Comparison of ENCODE assay signal across 15 cellular contexts in genomic region chr19:43607238-43608205, GRCh38. TPM values are rescaled to one million over a fixed set of nuclear protein-coding genes. Genes with fewer than 3 reads are reported as not detected.
DNase-seq lines count a peak whose midpoint lies in the region; ATAC-seq and FAIRE-seq lines count a peak whose summit lies in the region.
"Had no signal": no experiment of that assay in that cellular context is flagged by ENCODE, and none has a peak within 500 bp of the region (broad histone marks: within the 10 kb centered on the region; RNA-seq: fewer than 3 reads in every experiment).

No MANE protein-coding gene starts in this region.

- peaks cover 0 to 51% (median 11%) of the 10 kb centered on the region in 3 donors for H3K36me3 Mint-ChIP-seq in CD8-positive, alpha-beta memory T cell
- H3K36me3 Mint-ChIP-seq in activated naive CD8-positive, alpha-beta T cell treated with anti-CD3 and anti-CD28 coated beads, Interleukin-2, amount 10 ng/mL, durations not matched to agents 7 days and 5 days: peaks cover 4% of the 10 kb centered on the region
- H3K36me3 Mint-ChIP-seq in naive thymus-derived CD8-positive, alpha-beta T cell: peaks cover 0 to 43% (median 4%) of the 10 kb centered on the region in 3 donors

- ATAC-seq in activated naive CD8-positive, alpha-beta T cell treated with anti-CD3 and anti-CD28 coated beads, Interleukin-2, amount 10 ng/mL, durations not matched to agents 7 days and 5 days (ENCODE audit: low read depth): peak; percentile 36
- ATAC-seq in naive thymus-derived CD8-positive, alpha-beta T cell: peak in 1 of 2 donors; percentile 44
- ATAC-seq in GM18858 (IDR thresholded peaks at IDR 0.05; ENCODE audit: unreplicated experiment): no peak
- no peak for ATAC-seq in HG03159 (IDR thresholded peaks at IDR 0.05; ENCODE audit: unreplicated experiment)
- ATAC-seq: activated T-cell treated with anti-CD3 and anti-CD28 coated beads, Interleukin-2, amount 50 U/mL, for 4 hours had no signal

- 79 to 82% (median 81%) methylated on average over 25 to 28 of the region's 28 CpGs for WGBS in small intestine, 3 donors

- H3K9me3 Mint-ChIP-seq in CD8-positive, alpha-beta memory T cell: no peaks in the 10 kb centered on the region
- H3K9me3 Mint-ChIP-seq in activated naive CD8-positive, alpha-beta T cell treated with anti-CD3 and anti-CD28 coated beads, Interleukin-2, amount 10 ng/mL, durations not matched to agents 7 days and 5 days: no peaks in the 10 kb centered on the region
- H3K9me3 Mint-ChIP-seq in naive thymus-derived CD8-positive, alpha-beta T cell: no peaks in the 10 kb centered on the region
- H3K9me3 Mint-ChIP-seq: activated T-cell treated with anti-CD3 and anti-CD28 coated beads, Interleukin-2, amount 50 U/mL, for 4 hours had no signal

- peaks cover 5% of the 10 kb centered on the region for H3K36me3 ChIP-seq in CD8-positive, alpha-beta memory T cell (ENCODE audit: insufficient read depth, low read length)
- no peaks in the 10 kb centered on the region for H3K36me3 ChIP-seq in small intestine (ENCODE audit: control insufficient read depth in 2 of 2, insufficient read depth in 2 of 2, low read length in 2 of 2)
- H3K36me3 ChIP-seq: ovary had no signal

- H3K4me3 Mint-ChIP-seq in CD8-positive, alpha-beta memory T cell: no peak overlapping the region
- H3K4me3 Mint-ChIP-seq in activated naive CD8-positive, alpha-beta T cell treated with anti-CD3 and anti-CD28 coated beads, Interleukin-2, amount 10 ng/mL, durations not matched to agents 7 days and 5 days: peak overlapping the region; percentile 53
- peak overlapping the region in 7 of 10 donors; percentile 13 to 72 (median 27) for H3K4me3 Mint-ChIP-seq in naive thymus-derived CD8-positive, alpha-beta T cell
- H3K4me3 Mint-ChIP-seq: activated T-cell treated with anti-CD3 and anti-CD28 coated beads, Interleukin-2, amount 50 U/mL, for 4 hours had no signal

- no peak for DNase-seq in CD8-positive, alpha-beta memory T cell
- no peak for DNase-seq in activated naive CD8-positive, alpha-beta T cell treated with anti-CD3 and anti-CD28 coated beads, Interleukin-2, amount 10 ng/mL, durations not matched to agents 7 days and 5 days
- DNase-seq in naive thymus-derived CD8-positive, alpha-beta T cell: no peak
- DNase-seq in small intestine: no peak
- DNase-seq: activated T-cell treated with anti-CD3 and anti-CD28 coated beads, Interleukin-2, amount 50 U/mL, for 4 hours; heart right ventricle; NCI-H1694; NCI-H774; ovary; SIG-M5 had no signal

- no peaks in the 10 kb centered on the region for H3K27me3 ChIP-seq in CD8-positive, alpha-beta memory T cell (ENCODE audit: insufficient read depth, low read length, poor library complexity, severe bottlenecking)
- H3K27me3 ChIP-seq in small intestine (ENCODE audit: control insufficient read depth in 2 of 2, insufficient read depth in 2 of 2, low read length in 2 of 2): no peaks in the 10 kb centered on the region
- H3K27me3 ChIP-seq: heart right ventricle, ovary had no signal

- peaks cover 8 to 13% (median 12%) of the 10 kb centered on the region in 3 donors for H3K4me1 Mint-ChIP-seq in CD8-positive, alpha-beta memory T cell
- peaks cover 4% of the 10 kb centered on the region for H3K4me1 Mint-ChIP-seq in activated naive CD8-positive, alpha-beta T cell treated with anti-CD3 and anti-CD28 coated beads, Interleukin-2, amount 10 ng/mL, durations not matched to agents 7 days and 5 days
- H3K4me1 Mint-ChIP-seq in naive thymus-derived CD8-positive, alpha-beta T cell: peaks cover 21 to 30% (median 27%) of the 10 kb centered on the region in 4 donors

- no peak overlapping the region for H3K27ac ChIP-seq in CD8-positive, alpha-beta memory T cell (ENCODE audit: low read depth, low read length)
- no peak overlapping the region for H3K27ac ChIP-seq in small intestine (ENCODE audit: low read depth in 1 of 2, low read length in 1 of 2)
- H3K27ac ChIP-seq: C4-2B, ovary, VCaP had no signal

- H3K27me3 Mint-ChIP-seq in CD8-positive, alpha-beta memory T cell: no peaks in the 10 kb centered on the region
- no peaks in the 10 kb centered on the region for H3K27me3 Mint-ChIP-seq in activated naive CD8-positive, alpha-beta T cell treated with anti-CD3 and anti-CD28 coated beads, Interleukin-2, amount 10 ng/mL, durations not matched to agents 7 days and 5 days
- H3K27me3 Mint-ChIP-seq in naive thymus-derived CD8-positive, alpha-beta T cell: no peaks in the 10 kb centered on the region

- FAIRE-seq in small intestine (lab: Jason Lieb, UNC): no peak

- POLR2A ChIA-PET in CD8-positive, alpha-beta memory T cell (lab: Charles Lee): no interaction called here
- POLR2A ChIA-PET in activated naive CD8-positive, alpha-beta T cell treated with anti-CD3 and anti-CD28 coated beads, Interleukin-2, amount 10 ng/mL, durations not matched to agents 7 days and 5 days (lab: Charles Lee): no interaction called here
- POLR2A ChIA-PET in naive thymus-derived CD8-positive, alpha-beta T cell (lab: Charles Lee): interaction anchor here (1.9 kb wide), 1 partner anchor 10 kb away, joined by 12 read pairs; no protein-coding TSS in a partner anchor

- CTCF ChIA-PET in CD8-positive, alpha-beta memory T cell (lab: Charles Lee): interaction anchor here (1.1 to 1.3 kb wide), 2 partner anchors 12 to 48 kb away, joined by 3 read pairs; partner anchors contain the start of gene IRGQ

- H3K27ac Mint-ChIP-seq in CD8-positive, alpha-beta memory T cell: peak overlapping the region in 5 of 8 donors; percentile 6 to 90 (median 56)
- H3K27ac Mint-ChIP-seq in activated naive CD8-positive, alpha-beta T cell treated with anti-CD3 and anti-CD28 coated beads, Interleukin-2, amount 10 ng/mL, durations not matched to agents 7 days and 5 days: peak overlapping the region; percentile 76
- peak overlapping the region; percentile 11 to 90 (median 76) for H3K27ac Mint-ChIP-seq in naive thymus-derived CD8-positive, alpha-beta T cell

- H3K9me3 ChIP-seq in CD8-positive, alpha-beta memory T cell (ENCODE audit: low read length): no peaks in the 10 kb centered on the region
- no peaks in the 10 kb centered on the region for H3K9me3 ChIP-seq in small intestine (ENCODE audit: control insufficient read depth, low read depth)
- H3K9me3 ChIP-seq: heart right ventricle, ovary had no signal

- no peaks in the 10 kb centered on the region for H3K4me1 ChIP-seq in CD8-positive, alpha-beta memory T cell (ENCODE audit: insufficient read depth, low read length)
- H3K4me1 ChIP-seq in small intestine (ENCODE audit: control insufficient read depth in 2 of 2, insufficient read depth in 1 of 2, low read depth in 1 of 2, low read length in 1 of 2): no peaks in the 10 kb centered on the region

- H3K4me3 ChIP-seq in CD8-positive, alpha-beta memory T cell (ENCODE audit: low read length): no peak overlapping the region
- H3K4me3 ChIP-seq in small intestine (ENCODE audit: low read depth in 1 of 2, low read length in 2 of 2): no peak overlapping the region
- H3K4me3 ChIP-seq: lung, ovary had no signal

RNA-seq across cellular contexts. Expression of gene SRRM5, which starts 4.4 kb away (rescaled TPM):
- total RNA-seq in CD8-positive, alpha-beta memory T cell: under 1 TPM; 0.24 to 0.58 TPM
- polyA plus RNA-seq in CD8-positive, alpha-beta memory T cell: 0.26 TPM
- total RNA-seq in activated naive CD8-positive, alpha-beta T cell treated with anti-CD3 and anti-CD28 coated beads, Interleukin-2, amount 10 ng/mL, durations not matched to agents 7 days and 5 days: under 1 TPM; 0.68 to 0.72 TPM
- 1 to 10 TPM; 1.4 TPM for total RNA-seq in naive thymus-derived CD8-positive, alpha-beta T cell
- polyA plus RNA-seq in naive thymus-derived CD8-positive, alpha-beta T cell: under 1 TPM in 2 of 3 donors, not detected in 1; 0.08 to 0.94 TPM
- under 1 TPM; 0.27 to 0.67 (median 0.31) TPM for polyA plus RNA-seq in small intestine

RNA-seq across cellular contexts. Expression of gene ZNF576, which starts 11.1 kb away (rescaled TPM):
- 10 to 100 TPM; 19.5 to 20.9 TPM for total RNA-seq in CD8-positive, alpha-beta memory T cell
- polyA plus RNA-seq in CD8-positive, alpha-beta memory T cell: 9.3 TPM
- 10 to 100 TPM; 15.3 to 17.8 TPM for total RNA-seq in activated naive CD8-positive, alpha-beta T cell treated with anti-CD3 and anti-CD28 coated beads, Interleukin-2, amount 10 ng/mL, durations not matched to agents 7 days and 5 days
- 10 to 100 TPM; 17.1 to 17.8 TPM for total RNA-seq in naive thymus-derived CD8-positive, alpha-beta T cell
- 10 to 100 TPM in 1 of 3 donors, 1 to 10 TPM in 2; 6.2 to 10.4 (median 9.3) TPM for polyA plus RNA-seq in naive thymus-derived CD8-positive, alpha-beta T cell
- polyA plus RNA-seq in small intestine: 10 to 100 TPM; 14.9 to 24.2 (median 19.5) TPM

RNA-seq across cellular contexts. Expression of gene IRGQ, which starts 11.6 kb away (rescaled TPM):
- 10 to 100 TPM; 25.4 to 30.2 TPM for total RNA-seq in CD8-positive, alpha-beta memory T cell
- polyA plus RNA-seq in CD8-positive, alpha-beta memory T cell: 2.2 TPM
- 10 to 100 TPM; 12.4 to 13.9 TPM for total RNA-seq in activated naive CD8-positive, alpha-beta T cell treated with anti-CD3 and anti-CD28 coated beads, Interleukin-2, amount 10 ng/mL, durations not matched to agents 7 days and 5 days
- total RNA-seq in naive thymus-derived CD8-positive, alpha-beta T cell: 10 to 100 TPM; 14.9 to 15.7 TPM
- 1 to 10 TPM in 1 of 3 donors, under 1 TPM in 2; 0.37 to 1.1 (median 0.82) TPM for polyA plus RNA-seq in naive thymus-derived CD8-positive, alpha-beta T cell
- 1 to 10 TPM; 2.0 to 5.6 (median 2.2) TPM for polyA plus RNA-seq in small intestine

RNA-seq across cellular contexts. Expression of gene ZNF428, which starts 11.9 kb away (rescaled TPM):
- 10 to 100 TPM; 23.6 to 23.8 TPM for total RNA-seq in CD8-positive, alpha-beta memory T cell
- 22.0 TPM for polyA plus RNA-seq in CD8-positive, alpha-beta memory T cell
- total RNA-seq in activated naive CD8-positive, alpha-beta T cell treated with anti-CD3 and anti-CD28 coated beads, Interleukin-2, amount 10 ng/mL, durations not matched to agents 7 days and 5 days: 10 to 100 TPM; 23.3 to 23.7 TPM
- total RNA-seq in naive thymus-derived CD8-positive, alpha-beta T cell: 10 to 100 TPM; 31.2 to 31.6 TPM
- polyA plus RNA-seq in naive thymus-derived CD8-positive, alpha-beta T cell: 10 to 100 TPM; 16.5 to 20.6 (median 18.3) TPM
- 10 to 100 TPM; 16.8 to 43.2 (median 20.3) TPM for polyA plus RNA-seq in small intestine

RNA-seq across cellular contexts. Expression of gene PINLYP, which starts 31.9 kb away (rescaled TPM):
- total RNA-seq in CD8-positive, alpha-beta memory T cell: 10 to 100 TPM in 1 of 2 experiments, 1 to 10 TPM in 1; 9.9 to 13.8 TPM
- 1.3 TPM for polyA plus RNA-seq in CD8-positive, alpha-beta memory T cell
- total RNA-seq in activated naive CD8-positive, alpha-beta T cell treated with anti-CD3 and anti-CD28 coated beads, Interleukin-2, amount 10 ng/mL, durations not matched to agents 7 days and 5 days: 10 to 100 TPM; 11.7 to 15.6 TPM
- total RNA-seq in naive thymus-derived CD8-positive, alpha-beta T cell: 1 to 10 TPM; 2.5 to 2.7 TPM
- 1 to 10 TPM in 2 of 3 donors, under 1 TPM in 1; 0.68 to 2.3 (median 1.7) TPM for polyA plus RNA-seq in naive thymus-derived CD8-positive, alpha-beta T cell
- polyA plus RNA-seq in small intestine: 1 to 10 TPM; 5.1 to 9.9 (median 8.3) TPM

Comparison
In these comparisons a context has a peak if more than half of its experiments do, and no peak if none do; other contexts are left out.
1. H3K4me3 Mint-ChIP-seq: peak in activated naive CD8-positive, alpha-beta T cell treated with anti-CD3 and anti-CD28 coated beads, Interleukin-2, amount 10 ng/mL, durations not matched to agents 7 days and 5 days (single experiment) and naive thymus-derived CD8-positive, alpha-beta T cell (7 of 10); none in CD8-positive, alpha-beta memory T cell (0 of 7).
2. Peak in every context shown above with its lines, with median percentiles within 50 percentile points of each other: H3K27ac Mint-ChIP-seq.